ENCODE assay signal across 7 cellular contexts in the genomic region with DNA sequence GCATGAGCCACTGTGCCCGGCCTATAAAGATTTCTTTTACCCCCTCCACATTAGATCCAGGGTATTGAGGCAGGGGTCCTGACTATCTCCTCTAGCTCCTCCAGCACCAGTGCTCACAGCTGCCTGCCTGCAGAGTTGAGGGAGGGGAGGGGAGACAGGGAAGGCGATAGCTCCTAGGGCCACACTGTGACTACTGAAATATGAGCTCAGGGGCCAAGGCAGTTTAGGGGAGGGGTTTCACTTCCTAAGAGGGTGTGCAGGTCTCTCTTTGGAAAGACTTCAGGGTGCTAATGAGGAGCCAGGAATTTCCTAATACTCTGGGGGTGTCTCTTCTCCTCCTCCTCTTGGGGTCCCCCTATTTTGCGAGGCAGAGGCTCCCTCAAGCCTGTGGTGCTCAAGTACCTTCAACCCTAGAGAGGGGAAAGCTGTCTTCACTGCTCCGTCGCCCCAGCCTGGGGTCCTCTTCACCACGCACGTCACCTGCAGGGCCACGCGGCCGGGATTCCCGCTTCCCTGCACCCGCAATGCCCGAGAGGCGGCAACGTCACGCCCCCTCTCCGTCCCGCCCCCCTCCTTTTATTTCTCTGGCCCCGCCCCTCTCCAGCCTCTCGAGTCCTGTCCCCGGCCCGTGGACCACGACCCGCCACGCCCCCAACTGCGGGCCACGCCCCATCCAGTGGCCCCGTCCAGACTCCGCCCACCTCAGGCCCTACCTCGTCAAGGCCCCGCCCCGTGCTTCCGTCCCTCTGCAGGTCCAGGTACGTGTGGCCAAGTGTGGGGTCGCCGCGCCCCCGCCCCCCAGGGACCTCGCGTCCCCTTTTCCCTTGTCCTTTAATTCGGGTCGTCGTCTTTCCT.
DNase-seq lines count a peak whose midpoint lies in the region.

No MANE protein-coding gene starts in this region.

- no peaks in the 10 kb centered on the region for H3K36me3 ChIP-seq in iPS-15b (ENCODE audit: control insufficient read depth, insufficient read depth, low read length)

- intact Hi-C loops in activated T-helper 2 cell treated with anti-CD3 and anti-CD28 coated beads, Interferon-gamma antibody, Interleukin-2, Interleukin-4, amounts not matched to agents 10 μg/mL and 5 μg/mL and 100 μg/mL, durations not matched to agents 14 hours and 24 hours and 36 hours (cut with micrococcal nuclease), result no loop called here

- DNase-seq in HuH-7.5 (ENCODE audit: low spot score), result peak; percentile 85
- peak; percentile 45 for DNase-seq in activated T-cell treated with anti-CD3 and anti-CD28 coated beads, Interleukin-2, amount 50 U/mL, for 24 hours
- DNase-seq in stimulated activated CD8-positive, alpha-beta memory T cell treated with anti-CD3 and anti-CD28 coated beads, Interleukin-2, amount 100 ng/mL, for 48 hours (ENCODE audit: low read depth in 2 of 2), result peak; percentile 4 to 15
- DNase-seq in NCI-H2081 treated with DMSO at 0.1 percent for 48 hours (lab: John Stamatoyannopoulos, UW), result no peak
- DNase-seq in SKM-1 (lab: John Stamatoyannopoulos, UW; ENCODE audit: unreplicated experiment), result no peak
- no peak for DNase-seq in activated T-helper 2 cell treated with anti-CD3 and anti-CD28 coated beads, Interferon-gamma antibody, Interleukin-2, Interleukin-4, amounts not matched to agents 10 μg/mL and 5 μg/mL and 100 μg/mL, durations not matched to agents 14 hours and 24 hours and 36 hours (ENCODE audit: low spot score)

- H3K27me3 ChIP-seq in iPS-15b (ENCODE audit: control insufficient read depth, insufficient read depth, low read length), result peaks cover 7% of the 10 kb centered on the region

- no peaks in the 10 kb centered on the region for H3K9me3 ChIP-seq in iPS-15b (ENCODE audit: control insufficient read depth, insufficient read depth, low read length)

- no peak overlapping the region for H3K4me3 Mint-ChIP-seq in activated T-cell treated with anti-CD3 and anti-CD28 coated beads, Interleukin-2, amount 50 U/mL, for 24 hours
- H3K4me3 Mint-ChIP-seq in activated T-helper 2 cell treated with anti-CD3 and anti-CD28 coated beads, Interferon-gamma antibody, Interleukin-2, Interleukin-4, amounts not matched to agents 10 μg/mL and 5 μg/mL and 100 μg/mL, durations not matched to agents 14 hours and 24 hours and 36 hours (ENCODE audit: low read depth), result no peak overlapping the region

- H3K9ac ChIP-seq in iPS-15b (ENCODE audit: low read depth, low read length), result no peak overlapping the region

- H3K4me1 Mint-ChIP-seq in activated T-cell treated with anti-CD3 and anti-CD28 coated beads, Interleukin-2, amount 50 U/mL, for 24 hours (ENCODE audit: low read depth), result peaks cover 11% of the 10 kb centered on the region
- H3K4me1 Mint-ChIP-seq in activated T-helper 2 cell treated with anti-CD3 and anti-CD28 coated beads, Interferon-gamma antibody, Interleukin-2, Interleukin-4, amounts not matched to agents 10 μg/mL and 5 μg/mL and 100 μg/mL, durations not matched to agents 14 hours and 24 hours and 36 hours (ENCODE audit: low read depth), result no peaks in the 10 kb centered on the region

- H3K27me3 Mint-ChIP-seq in activated T-cell treated with anti-CD3 and anti-CD28 coated beads, Interleukin-2, amount 50 U/mL, for 24 hours, result peaks cover 53% of the 10 kb centered on the region
- peaks cover 2% of the 10 kb centered on the region for H3K27me3 Mint-ChIP-seq in activated T-helper 2 cell treated with anti-CD3 and anti-CD28 coated beads, Interferon-gamma antibody, Interleukin-2, Interleukin-4, amounts not matched to agents 10 μg/mL and 5 μg/mL and 100 μg/mL, durations not matched to agents 14 hours and 24 hours and 36 hours (ENCODE audit: low read depth)

- H3K9me3 Mint-ChIP-seq in activated T-cell treated with anti-CD3 and anti-CD28 coated beads, Interleukin-2, amount 50 U/mL, for 24 hours, result no peaks in the 10 kb centered on the region
- no peaks in the 10 kb centered on the region for H3K9me3 Mint-ChIP-seq in activated T-helper 2 cell treated with anti-CD3 and anti-CD28 coated beads, Interferon-gamma antibody, Interleukin-2, Interleukin-4, amounts not matched to agents 10 μg/mL and 5 μg/mL and 100 μg/mL, durations not matched to agents 14 hours and 24 hours and 36 hours

- H3K27ac Mint-ChIP-seq in activated T-cell treated with anti-CD3 and anti-CD28 coated beads, Interleukin-2, amount 50 U/mL, for 24 hours, result no peak overlapping the region
- H3K27ac Mint-ChIP-seq in activated T-helper 2 cell treated with anti-CD3 and anti-CD28 coated beads, Interferon-gamma antibody, Interleukin-2, Interleukin-4, amounts not matched to agents 10 μg/mL and 5 μg/mL and 100 μg/mL, durations not matched to agents 14 hours and 24 hours and 36 hours, result no peak overlapping the region

- no peaks in the 10 kb centered on the region for H3K36me3 Mint-ChIP-seq in activated T-cell treated with anti-CD3 and anti-CD28 coated beads, Interleukin-2, amount 50 U/mL, for 24 hours (ENCODE audit: low read depth)
- H3K36me3 Mint-ChIP-seq in activated T-helper 2 cell treated with anti-CD3 and anti-CD28 coated beads, Interferon-gamma antibody, Interleukin-2, Interleukin-4, amounts not matched to agents 10 μg/mL and 5 μg/mL and 100 μg/mL, durations not matched to agents 14 hours and 24 hours and 36 hours (ENCODE audit: low read depth), result no peaks in the 10 kb centered on the region

- H3K4me1 ChIP-seq in iPS-15b (ENCODE audit: control insufficient read depth, insufficient read depth, low read length), result no peaks in the 10 kb centered on the region

- peak overlapping the region; percentile 55 for H3K4me3 ChIP-seq in iPS-15b (ENCODE audit: low read depth, low read length)

Comparison
In these comparisons a context has a peak if more than half of its experiments do, and no peak if none do; other contexts are left out.
1. DNase-seq: peak in HuH-7.5 (single experiment), activated T-cell treated with anti-CD3 and anti-CD28 coated beads, Interleukin-2, amount 50 U/mL, for 24 hours (single experiment) and stimulated activated CD8-positive, alpha-beta memory T cell treated with anti-CD3 and anti-CD28 coated beads, Interleukin-2, amount 100 ng/mL, for 48 hours (2 of 2); none in NCI-H2081 treated with DMSO at 0.1 percent for 48 hours (single experiment), SKM-1 (single experiment) and activated T-helper 2 cell treated with anti-CD3 and anti-CD28 coated beads, Interferon-gamma antibody, Interleukin-2, Interleukin-4, amounts not matched to agents 10 μg/mL and 5 μg/mL and 100 μg/mL, durations not matched to agents 14 hours and 24 hours and 36 hours (single experiment).